In genomic region chr11:79708319-79708928, GRCh38 we compare ENCODE assay signal across 9 cellular contexts.
DNase-seq lines count a peak whose midpoint lies in the region; ATAC-seq and TF ChIP-seq lines count a peak whose summit lies in the region.
"Had no signal": no experiment of that assay in that cellular context is flagged by ENCODE, and none has a peak within 500 bp of the region (broad histone marks: within the 10 kb centered on the region; RNA-seq: fewer than 3 reads in every experiment).

No MANE protein-coding gene starts in this region.

- intact Hi-C loops in body of pancreas (cut with DNase I) = no loop called here

- H3K27me3 ChIP-seq in body of pancreas (no peaks in the 10 kb centered on the region), neural progenitor cell (no peaks in the 10 kb centered on the region)
- H3K27me3 ChIP-seq: BLaER1 treated with 17β-estradiol and CSF1 and Interleukin-3, amounts not matched to agents 10 nM and 100 nM had no signal

- no peak overlapping the region for H3K4me2 ChIP-seq in neural progenitor cell
- H3K4me2 ChIP-seq: BLaER1 treated with 17β-estradiol and CSF1 and Interleukin-3, amounts not matched to agents 10 nM and 100 nM had no signal

- no peaks in the 10 kb centered on the region for H4K20me1 ChIP-seq in neural progenitor cell (ENCODE audit: low read depth)
- H4K20me1 ChIP-seq: BLaER1 treated with 17β-estradiol and CSF1 and Interleukin-3, amounts not matched to agents 10 nM and 100 nM had no signal

- H3K79me2 ChIP-seq in neural progenitor cell (ENCODE audit: low read depth) = no peaks in the 10 kb centered on the region

- no peak for TF ChIP-seq POLR2A in body of pancreas (IDR thresholded peaks at IDR 0.05)

- DNase-seq in NCI-H2196 (lab: John Stamatoyannopoulos, UW; ENCODE audit: unreplicated experiment) (peak; percentile 33), NCI-H2196 treated with DMSO at 0.1 percent for 48 hours (lab: John Stamatoyannopoulos, UW; ENCODE audit: unreplicated experiment) (no peak), NCI-H345 (lab: John Stamatoyannopoulos, UW) (peak; percentile 11), body of pancreas (peak in 1 of 4 donors; percentile 7), neural progenitor cell (ENCODE audit: low spot score) (peak; percentile 72)
- no peak for DNase-seq in stimulated activated effector memory CD8-positive, alpha-beta T cell treated with anti-CD3 and anti-CD28 coated beads, Interleukin-12 subunit alpha, Interleukin-12 subunit beta, amount 100 ng/mL, for 72 hours (ENCODE audit: low spot score in 2 of 2)
- no peak for DNase-seq in activated CD4-positive, alpha-beta T cell treated with anti-CD3 and anti-CD28 coated beads, Interleukin-2, amount 50 U/mL, for 48 hours

- no peak overlapping the region for H3K4me3 ChIP-seq in body of pancreas
- no peak overlapping the region for H3K4me3 ChIP-seq in neural progenitor cell
- H3K4me3 ChIP-seq: BLaER1 treated with 17β-estradiol and CSF1 and Interleukin-3, amounts not matched to agents 10 nM and 100 nM had no signal

- 45 to 50% methylated on average over 10 of the region's 10 CpGs for WGBS in body of pancreas, 2 donors

- H3K36me3 ChIP-seq in body of pancreas (replicated peaks in 1 of 2; ENCODE audit: insufficient read depth in 1 of 2, low read depth in 2 of 2) (no peaks in the 10 kb centered on the region), neural progenitor cell (no peaks in the 10 kb centered on the region)
- H3K36me3 ChIP-seq: BLaER1 treated with 17β-estradiol and CSF1 and Interleukin-3, amounts not matched to agents 10 nM and 100 nM had no signal

- TF ChIP-seq CTCF in body of pancreas (IDR thresholded peaks at IDR 0.05) = peak in 5 of 7 experiments; percentile 10 to 42 (median 34)
- peak; percentile 80 for TF ChIP-seq CTCF in neural progenitor cell (IDR thresholded peaks at IDR 0.05)

- no peak overlapping the region for H3K27ac Mint-ChIP-seq in neural progenitor cell
- H3K27ac Mint-ChIP-seq in stimulated activated effector memory CD8-positive, alpha-beta T cell treated with anti-CD3 and anti-CD28 coated beads, Interleukin-12 subunit alpha, Interleukin-12 subunit beta, amount 100 ng/mL, for 72 hours = no peak overlapping the region

- H2AFZ ChIP-seq in neural progenitor cell (replicated peaks) = peak overlapping the region; percentile 77

- ATAC-seq in HG02981 (IDR thresholded peaks at IDR 0.05; ENCODE audit: unreplicated experiment) = peak; percentile 60
- ATAC-seq in body of pancreas = no peak
- ATAC-seq in stimulated activated effector memory CD8-positive, alpha-beta T cell treated with anti-CD3 and anti-CD28 coated beads, Interleukin-12 subunit alpha, Interleukin-12 subunit beta, amount 100 ng/mL, for 72 hours = no peak

- no peak overlapping the region for H3K27ac ChIP-seq in body of pancreas
- no peak overlapping the region for H3K27ac ChIP-seq in neural progenitor cell
- H3K27ac ChIP-seq: BLaER1 treated with 17β-estradiol and CSF1 and Interleukin-3, amounts not matched to agents 10 nM and 100 nM had no signal

- no peaks in the 10 kb centered on the region for H3K4me1 Mint-ChIP-seq in neural progenitor cell
- H3K4me1 Mint-ChIP-seq in stimulated activated effector memory CD8-positive, alpha-beta T cell treated with anti-CD3 and anti-CD28 coated beads, Interleukin-12 subunit alpha, Interleukin-12 subunit beta, amount 100 ng/mL, for 72 hours = no peaks in the 10 kb centered on the region

- H3K27me3 Mint-ChIP-seq in neural progenitor cell (ENCODE audit: insufficient read depth, low read depth) = peaks cover 2% of the 10 kb centered on the region

- no peaks in the 10 kb centered on the region for H3K36me3 Mint-ChIP-seq in neural progenitor cell
- no peaks in the 10 kb centered on the region for H3K36me3 Mint-ChIP-seq in stimulated activated effector memory CD8-positive, alpha-beta T cell treated with anti-CD3 and anti-CD28 coated beads, Interleukin-12 subunit alpha, Interleukin-12 subunit beta, amount 100 ng/mL, for 72 hours

- H3K4me3 Mint-ChIP-seq in neural progenitor cell = no peak overlapping the region
- no peak overlapping the region for H3K4me3 Mint-ChIP-seq in stimulated activated effector memory CD8-positive, alpha-beta T cell treated with anti-CD3 and anti-CD28 coated beads, Interleukin-12 subunit alpha, Interleukin-12 subunit beta, amount 100 ng/mL, for 72 hours

- no peaks in the 10 kb centered on the region for H3F3A ChIP-seq in neural progenitor cell (ENCODE audit: low read depth)

- H3K9me3 Mint-ChIP-seq in neural progenitor cell = peaks cover 17% of the 10 kb centered on the region
- H3K9me3 Mint-ChIP-seq in stimulated activated effector memory CD8-positive, alpha-beta T cell treated with anti-CD3 and anti-CD28 coated beads, Interleukin-12 subunit alpha, Interleukin-12 subunit beta, amount 100 ng/mL, for 72 hours = peaks cover 15% of the 10 kb centered on the region

- no peaks in the 10 kb centered on the region for H3K4me1 ChIP-seq in body of pancreas
- H3K4me1 ChIP-seq in neural progenitor cell = no peaks in the 10 kb centered on the region
- H3K4me1 ChIP-seq: BLaER1 treated with 17β-estradiol and CSF1 and Interleukin-3, amounts not matched to agents 10 nM and 100 nM had no signal

- H3K9ac ChIP-seq in neural progenitor cell = no peak overlapping the region
- H3K9ac ChIP-seq: BLaER1 treated with 17β-estradiol and CSF1 and Interleukin-3, amounts not matched to agents 10 nM and 100 nM had no signal

- H3K9me3 ChIP-seq in body of pancreas (no peaks in the 10 kb centered on the region), neural progenitor cell (ENCODE audit: low read depth) (peaks cover 6% of the 10 kb centered on the region)

Comparison
In these comparisons a context has a peak if more than half of its experiments do, and no peak if none do; other contexts are left out.
1. DNase-seq: peak in NCI-H2196 (single experiment), NCI-H345 (single experiment) and neural progenitor cell (single experiment); none in NCI-H2196 treated with DMSO at 0.1 percent for 48 hours (single experiment), stimulated activated effector memory CD8-positive, alpha-beta T cell treated with anti-CD3 and anti-CD28 coated beads, Interleukin-12 subunit alpha, Interleukin-12 subunit beta, amount 100 ng/mL, for 72 hours (0 of 2) and activated CD4-positive, alpha-beta T cell treated with anti-CD3 and anti-CD28 coated beads, Interleukin-2, amount 50 U/mL, for 48 hours (0 of 2).